ENCODE assay signal across 9 cellular contexts in genomic region chr3:124837730-124838186, GRCh38. TPM values are rescaled to one million over a fixed set of nuclear protein-coding genes. Genes with fewer than 3 reads are reported as not detected.
DNase-seq lines count a peak whose midpoint lies in the region; ATAC-seq and TF ChIP-seq lines count a peak whose summit lies in the region.
"Had no signal": no experiment of that assay in that cellular context is flagged by ENCODE, and none has a peak within 500 bp of the region (broad histone marks: within the 10 kb centered on the region; RNA-seq: fewer than 3 reads in every experiment).

No MANE protein-coding gene starts in this region.

- H4K20me1 ChIP-seq in SK-N-SH (ENCODE audit: insufficient read depth) = no peaks in the 10 kb centered on the region

- H3K36me3 Mint-ChIP-seq in CD4-positive, alpha-beta memory T cell = no peaks in the 10 kb centered on the region

- TF ChIP-seq RAD21 in SK-N-SH (IDR thresholded peaks at IDR 0.05; ENCODE audit: low read length) = 0 out of 2 replicates have a peak, but pooled peaks have one; percentile 36

- TF ChIP-seq CTCF in SK-N-SH (IDR thresholded peaks at IDR 0.05) (no peak), foreskin fibroblast (IDR thresholded peaks at IDR 0.05; ENCODE audit: low read depth, low read length) (no peak)

- H3K4ac ChIP-seq in trophoblast cell (ENCODE audit: low read depth, low read length) = no peak overlapping the region

- H3K36me3 ChIP-seq in CD4-positive, alpha-beta memory T cell (ENCODE audit: insufficient read depth, low read length) = no peaks in the 10 kb centered on the region
- H3K36me3 ChIP-seq in SK-N-SH (replicated peaks in 1 of 2; ENCODE audit: control insufficient read depth in 1 of 2, insufficient read depth in 2 of 2, low read length in 1 of 2) (peaks cover 49 to 59% of the 10 kb centered on the region in 2 experiments), trophoblast cell (ENCODE audit: control insufficient read depth in 1 of 2, insufficient read depth in 2 of 2, low read length in 2 of 2) (peaks cover 12 to 20% of the 10 kb centered on the region in 2 experiments)

- no peak overlapping the region for H2BK12ac ChIP-seq in trophoblast cell (ENCODE audit: low read length)

- ATAC-seq in HG03469 (IDR thresholded peaks at IDR 0.05; ENCODE audit: unreplicated experiment) = no peak

- CTCF ChIA-PET in CD4-positive, alpha-beta memory T cell (lab: Charles Lee; ENCODE audit: partially characterized antibody) = no interaction called here
- CTCF ChIA-PET in SK-N-SH (lab: Yijun Ruan, JAX) = interaction anchor here (1.0 to 1.7 kb wide), 4 partner anchors 64 to 76 kb away, joined by 3 to 8 read pairs (median 4); no protein-coding TSS in a partner anchor

- H2AFZ ChIP-seq in SK-N-SH (ENCODE audit: low read depth) (no peak overlapping the region), trophoblast cell (ENCODE audit: insufficient read depth, low read length, poor library complexity) (no peak overlapping the region)

- H3K79me2 ChIP-seq in SK-N-SH (ENCODE audit: insufficient read depth) = peaks cover 47% of the 10 kb centered on the region
- H3K79me2 ChIP-seq in trophoblast cell (ENCODE audit: control insufficient read depth, insufficient read depth, low read length, poor library complexity) = peaks cover 6% of the 10 kb centered on the region

- H4K12ac ChIP-seq in trophoblast cell (ENCODE audit: low read depth, low read length) = no peak overlapping the region

- H3K9me2 ChIP-seq in SK-N-SH = no peaks in the 10 kb centered on the region

- peaks cover 13 to 35% (median 24%) of the 10 kb centered on the region in 4 donors for H3K4me1 Mint-ChIP-seq in CD4-positive, alpha-beta memory T cell

- no peak overlapping the region for H3K14ac ChIP-seq in trophoblast cell (ENCODE audit: low read length)

- H3K9ac ChIP-seq in SK-N-SH (peak overlapping the region; percentile 54; the same call in 1 of the 2 replicates), trophoblast cell (ENCODE audit: low read length) (no peak overlapping the region)

- H4K8ac ChIP-seq in trophoblast cell (ENCODE audit: low read depth, low read length) = no peak overlapping the region

- no peaks in the 10 kb centered on the region for H3K9me3 Mint-ChIP-seq in CD4-positive, alpha-beta memory T cell

- peaks cover 34% of the 10 kb centered on the region for H3K4me1 ChIP-seq in CD4-positive, alpha-beta memory T cell (ENCODE audit: insufficient read depth, low read length)
- H3K4me1 ChIP-seq in SK-N-SH (ENCODE audit: control insufficient read depth in 1 of 2, insufficient read depth in 2 of 2, low read depth in 1 of 2, low read length in 1 of 2) (peaks cover 48 to 71% of the 10 kb centered on the region in 2 experiments), trophoblast cell (ENCODE audit: control insufficient read depth in 1 of 2, insufficient read depth in 2 of 2, low read length in 2 of 2) (peaks cover 19 to 27% of the 10 kb centered on the region in 2 experiments)

- no peak overlapping the region for H3K27ac ChIP-seq in CD4-positive, alpha-beta memory T cell (ENCODE audit: low read depth, low read length)
- peak overlapping the region; percentile 95 to 100 for H3K27ac ChIP-seq in SK-N-SH (ENCODE audit: low read depth in 2 of 2, low read length in 1 of 2)
- H3K27ac ChIP-seq in trophoblast cell (ENCODE audit: low read depth, low read length) = peak overlapping the region; percentile 84

- H3K27me3 Mint-ChIP-seq in CD4-positive, alpha-beta memory T cell = peaks cover 4 to 14% of the 10 kb centered on the region in 2 donors

- no peaks in the 10 kb centered on the region for H3K9me3 ChIP-seq in CD4-positive, alpha-beta memory T cell (ENCODE audit: control insufficient read depth in 1 of 2, low read length in 2 of 2)
- H3K9me3 ChIP-seq in SK-N-SH (no peaks in the 10 kb centered on the region), trophoblast cell (ENCODE audit: insufficient read depth, low read depth, low read length) (no peaks in the 10 kb centered on the region)

- H2BK120ac ChIP-seq in trophoblast cell (ENCODE audit: insufficient read depth, low read length, poor library complexity) = no peak overlapping the region

- H3F3A ChIP-seq in SK-N-SH (replicated peaks; ENCODE audit: insufficient read depth) = peaks cover 54% of the 10 kb centered on the region

- H3K4me3 ChIP-seq in CD4-positive, alpha-beta memory T cell (ENCODE audit: low read length in 2 of 2) = no peak overlapping the region
- H3K4me3 ChIP-seq in SK-N-SH (ENCODE audit: low read depth in 2 of 2, low read length in 1 of 2) = peak overlapping the region in 1 of 2 experiments; percentile 4; a peak in 1 of 4 replicates
- no peak overlapping the region for H3K4me3 ChIP-seq in foreskin fibroblast (ENCODE audit: low read depth in 1 of 2, low read length in 2 of 2)
- H3K4me3 ChIP-seq in trophoblast cell (ENCODE audit: low read depth, low read length) = no peak overlapping the region

- peak overlapping the region in 4 of 7 donors; percentile 10 to 67 (median 36) for H3K27ac Mint-ChIP-seq in CD4-positive, alpha-beta memory T cell

- no peak for DNase-seq in CD4-positive, alpha-beta memory T cell
- DNase-seq in SK-N-SH (peak; percentile 82), foreskin fibroblast (peak; percentile 64 to 73), trophoblast cell (peak; percentile 71 to 73), DMS79 (lab: John Stamatoyannopoulos, UW) (no peak), NCI-H526 treated with DMSO at 0.1 percent for 48 hours (lab: John Stamatoyannopoulos, UW) (no peak), activated gamma-delta T cell (lab: John Stamatoyannopoulos, UW) (no peak)
- DNase-seq: activated CD4-positive, alpha-beta T cell treated with anti-CD3 and anti-CD28 coated beads for 4 hours had no signal

- no peak overlapping the region for H2BK5ac ChIP-seq in trophoblast cell (ENCODE audit: low read depth, low read length, poor library complexity)

- peak overlapping the region; percentile 54; the same call in 1 of the 2 replicates for H3K4me2 ChIP-seq in SK-N-SH
- H3K4me2 ChIP-seq in trophoblast cell (ENCODE audit: low read length) = no peak overlapping the region

- intact Hi-C loops in CD4-positive, alpha-beta memory T cell (cut with micrococcal nuclease) = no loop called here

- H3K18ac ChIP-seq in trophoblast cell (ENCODE audit: low read length) = no peak overlapping the region

- H3K79me1 ChIP-seq in trophoblast cell (ENCODE audit: low read length) = peaks cover 28% of the 10 kb centered on the region

- 1% methylated on average over 5 of the region's 6 CpGs for WGBS in SK-N-SH (ENCODE audit: low lambda C conversion rate)
- no CpG with 5 or more reads among the region's 6 CpGs for WGBS in trophoblast cell (ENCODE audit: extremely low coverage, insufficient coverage, insufficient read length)

- no peak overlapping the region for H4K91ac ChIP-seq in trophoblast cell (ENCODE audit: low read depth, low read length)

- no peak overlapping the region for H3K23ac ChIP-seq in trophoblast cell (ENCODE audit: low read length)

- peak overlapping the region in 1 of 8 donors; percentile 9 for H3K4me3 Mint-ChIP-seq in CD4-positive, alpha-beta memory T cell

- POLR2A ChIA-PET in CD4-positive, alpha-beta memory T cell (lab: Charles Lee; ENCODE audit: partially characterized antibody) = no interaction called here
- POLR2A ChIA-PET in SK-N-SH (lab: Yijun Ruan, JAX) = interaction anchor here (1.3 to 2.1 kb wide), 3 partner anchors 49 to 67 kb away, joined by 6 to 21 read pairs (median 11); partner anchors contain the start of gene ITGB5

- peak; percentile 81 to 99 for TF ChIP-seq EP300 in SK-N-SH (IDR thresholded peaks at IDR 0.05; ENCODE audit: borderline replicate concordance in 1 of 2, low read depth in 1 of 2, low read length in 1 of 2)

- no peaks in the 10 kb centered on the region for H3K27me3 ChIP-seq in CD4-positive, alpha-beta memory T cell (ENCODE audit: insufficient read depth, low read length)
- H3K27me3 ChIP-seq in SK-N-SH (ENCODE audit: insufficient read depth) = no peaks in the 10 kb centered on the region
- no peaks in the 10 kb centered on the region for H3K27me3 ChIP-seq in trophoblast cell (ENCODE audit: insufficient read depth, low read length)

- H2AK5ac ChIP-seq in trophoblast cell (ENCODE audit: low read length) = no peak overlapping the region

TF ChIP-seq in SK-N-SH, 30 proteins besides CTCF, POLR2A, EP300 and RAD21 (continues in another document):
- TF ChIP-seq ELF1 (IDR thresholded peaks at IDR 0.05) = no peak
- TF ChIP-seq CHD2 (IDR thresholded peaks at IDR 0.05; ENCODE audit: low read length, partially characterized antibody) = peak; percentile 89
- peak; percentile 99 for TF ChIP-seq GATA2 (CRISPR knock-in tag; IDR thresholded peaks at IDR 0.05)
- no peak for TF ChIP-seq MEF2A (IDR thresholded peaks at IDR 0.05; ENCODE audit: borderline replicate concordance, low read depth)
- TF ChIP-seq FOSL2 (IDR thresholded peaks at IDR 0.05; ENCODE audit: borderline replicate concordance, low read depth) = peak; percentile 53; the same call in 1 of the 2 replicates
- peak; percentile 59; the same call in 1 of the 2 replicates for TF ChIP-seq REST (IDR thresholded peaks at IDR 0.05; ENCODE audit: low read depth, low read length)

RNA-seq across cellular contexts. Expression of gene ITGB5, which starts 49.4 kb away (rescaled TPM):
- 1 to 10 TPM; 3.4 to 5.4 TPM for total RNA-seq in CD4-positive, alpha-beta memory T cell
- under 1 TPM in 1 of 2 donors, not detected in 1; 0.94 TPM for polyA plus RNA-seq in CD4-positive, alpha-beta memory T cell
- polyA plus RNA-seq in SK-N-SH (2012; rRNA removed) = 328 and 481 TPM in 2 replicates
- 217 and 321 TPM in 2 replicates for polyA plus RNA-seq in SK-N-SH (2012; cell fraction: cytosol; rRNA removed)
- polyA plus RNA-seq in SK-N-SH (2012; cell fraction: nucleus; rRNA removed) = 338 and 344 TPM in 2 replicates
- polyA plus RNA-seq in trophoblast cell (2013) = 121 and 127 TPM in 2 replicates

Comparison
In these comparisons a context has a peak if more than half of its experiments do, and no peak if none do; other contexts are left out.
1. DNase-seq: peak in SK-N-SH (single experiment), foreskin fibroblast (2 of 2) and trophoblast cell (2 of 2); none in CD4-positive, alpha-beta memory T cell (0 of 5), DMS79 (single experiment), NCI-H526 treated with DMSO at 0.1 percent for 48 hours (single experiment) and activated gamma-delta T cell (single experiment).
2. RNA of gene ITGB5, which starts 49.4 kb away (polyA plus RNA-seq): 217 to 481 TPM in SK-N-SH; 0.94 TPM in CD4-positive, alpha-beta memory T cell; every median in the first group is over 100 times any median in the second.